In the genomic region with DNA sequence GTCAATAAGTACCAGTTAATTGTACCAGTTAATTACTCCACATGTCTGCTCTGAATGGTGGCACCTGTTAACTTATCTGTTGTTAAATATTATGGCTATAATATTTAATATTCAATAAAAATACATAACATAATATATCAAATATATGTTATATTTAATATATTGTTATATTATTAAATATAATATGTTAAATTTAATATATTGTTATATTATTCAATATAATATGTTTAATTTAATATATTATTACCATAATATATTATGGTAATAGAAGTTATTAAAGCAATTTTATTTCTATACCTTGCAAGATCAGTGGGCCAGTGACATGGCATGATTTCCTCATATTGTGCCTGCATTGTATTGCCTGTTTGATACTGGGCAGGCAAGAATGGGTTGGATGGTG, we compare ENCODE assay signal across 25 cellular contexts.
"Had no signal": no experiment of that assay in that cellular context is flagged by ENCODE, and none has a peak within 500 bp of the region (broad histone marks: within the 10 kb centered on the region; RNA-seq: fewer than 3 reads in every experiment).

No MANE protein-coding gene starts in this region.

- FAIRE-seq: keratinocyte, small intestine, urothelium cell line had no signal

- H3K9me3 ChIP-seq: left lung, lower lobe of right lung, ovary, prostate gland, sigmoid colon, spleen, suprapubic skin, thoracic aorta, tibial artery, upper lobe of right lung had no signal

- H3K36me3 ChIP-seq: left lung, lower lobe of right lung, ovary, prostate gland, sigmoid colon, spleen, suprapubic skin, thoracic aorta, tibial artery, upper lobe of right lung had no signal

- H3K4me1 ChIP-seq: left lung, lower lobe of right lung, prostate gland, sigmoid colon, spleen, suprapubic skin, tibial artery, upper lobe of right lung had no signal

- H3K27me3 ChIP-seq: left lung, ovary, sigmoid colon, suprapubic skin, tibial artery, upper lobe of right lung had no signal

- H3K27ac ChIP-seq: left lung, lower lobe of right lung, ovary, prostate gland, sigmoid colon, spleen, suprapubic skin, thoracic aorta, tibial artery, upper lobe of right lung had no signal

- DNase-seq: hippocampal formation; left colon; left lung; lower lobe of right lung; mammary epithelial cell; mesenchymal stem cell; naive thymus-derived CD4-positive, alpha-beta T cell; ovary; posterior cingulate gyrus; retina; right cardiac atrium; sigmoid colon; small intestine; spleen; stimulated activated CD4-positive, alpha-beta T cell treated with anti-CD3 and anti-CD28 coated beads, Interleukin-4, amount 100 ng/mL, for 24 hours; stimulated activated naive CD4-positive, alpha-beta T cell; tibial artery; upper lobe of right lung had no signal

- H3K4me3 ChIP-seq: left lung, lower lobe of right lung, ovary, prostate gland, sigmoid colon, spleen, suprapubic skin, thoracic aorta, tibial artery, upper lobe of right lung had no signal

- ATAC-seq: left colon; left lung; lower lobe of right lung; naive thymus-derived CD4-positive, alpha-beta T cell; natural killer cell treated with Interleukin-12 subunit alpha and Interleukin-12 subunit beta and Interleukin-15 and Interleukin-18, amount 100 ng/mL, for 72 hours; right cardiac atrium; stimulated activated effector memory CD8-positive, alpha-beta T cell treated with anti-CD3 and anti-CD28 coated beads, Interleukin-12 subunit alpha, Interleukin-12 subunit beta, amount 100 ng/mL, for 72 hours; upper lobe of right lung had no signal
